ENCODE assay signal across 23 cellular contexts in the genomic region with DNA sequence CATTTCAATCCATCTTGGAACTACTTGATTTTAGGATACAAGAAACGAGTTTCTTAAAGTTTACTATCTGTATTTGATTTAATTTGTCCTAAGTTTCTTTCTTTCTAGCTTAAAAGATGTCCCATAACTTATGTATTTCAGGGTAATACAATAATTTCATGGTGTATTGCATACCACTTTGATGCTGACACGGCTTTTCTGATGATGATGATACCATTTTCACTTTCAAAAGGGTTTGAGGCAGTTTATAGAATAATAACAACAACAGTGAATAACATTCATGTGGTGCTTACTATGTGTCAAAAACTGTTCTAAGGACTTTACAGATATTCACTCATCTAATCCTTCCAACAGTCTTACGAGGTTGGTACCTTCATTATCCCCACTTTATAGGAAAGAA. TPM values are rescaled to one million over a fixed set of nuclear protein-coding genes. Genes with fewer than 3 reads are reported as not detected.
DNase-seq lines count a peak whose midpoint lies in the region; ATAC-seq, FAIRE-seq and TF ChIP-seq lines count a peak whose summit lies in the region.
"Had no signal": no experiment of that assay in that cellular context is flagged by ENCODE, and none has a peak within 500 bp of the region (broad histone marks: within the 10 kb centered on the region; RNA-seq: fewer than 3 reads in every experiment).

No MANE protein-coding gene starts in this region.

- peak; percentile 49 for FAIRE-seq in GM18507 (lab: Jason Lieb, UNC)
- FAIRE-seq: G401.6, HTR-8/SVneo, K562 had no signal

- no peak overlapping the region for H3K4me3 ChIP-seq in OCI-LY7 (ENCODE audit: low read depth, low read length, poor library complexity, severe bottlenecking)
- H3K4me3 ChIP-seq: BLaER1 treated with 17β-estradiol and CSF1 and Interleukin-3, amounts not matched to agents 10 nM and 100 nM; GM23338; K562; SJCRH30 had no signal

- CTCF ChIA-PET in activated CD4-positive, alpha-beta memory T cell treated with anti-CD3 and anti-CD28 coated beads for 36 hours (lab: Charles Lee): interaction anchor here (1.5 to 10.0 kb wide), 2 partner anchors 9 to 17 kb away, joined by 7 to 79 read pairs; no protein-coding TSS in a partner anchor
- CTCF ChIA-PET in activated CD4-positive, alpha-beta memory T cell treated with anti-CD3 and anti-CD28 coated beads, Interleukin-2, amount 10 ng/mL, durations not matched to agents 7 days and 5 days (lab: Charles Lee): interaction anchor here (4.6 kb wide), 1 partner anchor 16 kb away, joined by 19 read pairs; no protein-coding TSS in a partner anchor
- CTCF ChIA-PET in OCI-LY7 (lab: Charles Lee; ENCODE audit: unreplicated experiment): no interaction called here

- H3K9me2 ChIP-seq in OCI-LY7 (ENCODE audit: insufficient read depth, low read length): no peaks in the 10 kb centered on the region

- H3K79me2 ChIP-seq in OCI-LY7 (ENCODE audit: insufficient read depth, low read depth, low read length): no peaks in the 10 kb centered on the region

- BruUV-seq in OCI-LY7 (replicated peaks; lab: Mats Ljungman, UMichigan): no TSS peak

- H3K36me3 ChIP-seq in OCI-LY7 (ENCODE audit: insufficient read depth, low read length): no peaks in the 10 kb centered on the region
- H3K36me3 ChIP-seq: BLaER1 treated with 17β-estradiol and CSF1 and Interleukin-3, amounts not matched to agents 10 nM and 100 nM; SJCRH30 had no signal

- POLR2A ChIA-PET in activated CD4-positive, alpha-beta memory T cell treated with anti-CD3 and anti-CD28 coated beads for 36 hours (lab: Charles Lee): interaction anchor here (3.7 kb wide), 1 partner anchor 34 kb away, joined by 49 read pairs; the partner anchor contains the start of gene POU2AF1
- POLR2A ChIA-PET in activated CD4-positive, alpha-beta memory T cell treated with anti-CD3 and anti-CD28 coated beads, Interleukin-2, amount 10 ng/mL, durations not matched to agents 7 days and 5 days (lab: Charles Lee): interaction anchor here (1.5 kb wide), 1 partner anchor 14 kb away, joined by 3 read pairs; no protein-coding TSS in a partner anchor
- POLR2A ChIA-PET in OCI-LY7 (lab: Charles Lee): interaction anchor here (0.7 to 17.9 kb wide), 7 partner anchors 10 to 235 kb away, joined by 3 to 577 read pairs (median 4); partner anchors contain the start of gene POU2AF1

- H3K4me1 Mint-ChIP-seq in activated CD4-positive, alpha-beta memory T cell treated with anti-CD3 and anti-CD28 coated beads for 36 hours (ENCODE audit: low read depth): peaks cover 54% of the 10 kb centered on the region
- H3K4me1 Mint-ChIP-seq in activated CD4-positive, alpha-beta memory T cell treated with anti-CD3 and anti-CD28 coated beads, Interleukin-2, amount 10 ng/mL, durations not matched to agents 7 days and 5 days: peaks cover 64% of the 10 kb centered on the region
- peaks cover 81 to 97% (median 93%) of the 10 kb centered on the region in 3 donors for H3K4me1 Mint-ChIP-seq in naive B cell
- peaks cover 24% of the 10 kb centered on the region for H3K4me1 Mint-ChIP-seq in stimulated activated effector memory CD8-positive, alpha-beta T cell treated with anti-CD3 and anti-CD28 coated beads, Interleukin-12 subunit alpha, Interleukin-12 subunit beta, amount 100 ng/mL, for 72 hours

- DNase-seq in activated CD4-positive, alpha-beta memory T cell treated with anti-CD3 and anti-CD28 coated beads for 36 hours: no peak
- DNase-seq in activated CD4-positive, alpha-beta memory T cell treated with anti-CD3 and anti-CD28 coated beads, Interleukin-2, amount 10 ng/mL, durations not matched to agents 7 days and 5 days: no peak
- DNase-seq in GM18507 (ENCODE audit: extremely low spot score, insufficient read length, low read depth): no peak
- no peak for DNase-seq in OCI-LY7 (ENCODE audit: low spot score)
- no peak for DNase-seq in naive B cell
- DNase-seq in stimulated activated effector memory CD8-positive, alpha-beta T cell treated with anti-CD3 and anti-CD28 coated beads, Interleukin-12 subunit alpha, Interleukin-12 subunit beta, amount 100 ng/mL, for 72 hours (ENCODE audit: low spot score in 2 of 2): no peak
- DNase-seq in ACHN: no peak
- DNase-seq: DMS79 treated with DMSO at 0.1 percent for 48 hours; NCI-H187; NCI-H226; NCI-H524 treated with DMSO at 0.1 percent for 48 hours; NK-92 treated with Interleukin-12 subunit alpha and Interleukin-12 subunit beta, amount 100 ng/mL, for 24 hours; PC-3; SJCRH30 had no signal

- no peak for TF ChIP-seq CTCF in OCI-LY7 (conservative IDR thresholded peaks at IDR 0.05; ENCODE audit: low read length)

- H3K27me3 Mint-ChIP-seq in activated CD4-positive, alpha-beta memory T cell treated with anti-CD3 and anti-CD28 coated beads for 36 hours: no peaks in the 10 kb centered on the region
- no peaks in the 10 kb centered on the region for H3K27me3 Mint-ChIP-seq in activated CD4-positive, alpha-beta memory T cell treated with anti-CD3 and anti-CD28 coated beads, Interleukin-2, amount 10 ng/mL, durations not matched to agents 7 days and 5 days
- no peaks in the 10 kb centered on the region for H3K27me3 Mint-ChIP-seq in naive B cell

- intact Hi-C loops in activated CD4-positive, alpha-beta memory T cell treated with anti-CD3 and anti-CD28 coated beads for 36 hours (cut with micrococcal nuclease): loop anchor here (5.0 to 10.0 kb wide), 2 partner anchors 580 to 957 kb away; no protein-coding TSS in a partner anchor
- intact Hi-C loops in OCI-LY7 (cut with micrococcal nuclease; ENCODE audit: unreplicated experiment): no loop called here

- H3K4me3 Mint-ChIP-seq in activated CD4-positive, alpha-beta memory T cell treated with anti-CD3 and anti-CD28 coated beads for 36 hours: peak overlapping the region; percentile 31
- no peak overlapping the region for H3K4me3 Mint-ChIP-seq in activated CD4-positive, alpha-beta memory T cell treated with anti-CD3 and anti-CD28 coated beads, Interleukin-2, amount 10 ng/mL, durations not matched to agents 7 days and 5 days
- H3K4me3 Mint-ChIP-seq in naive B cell: peak overlapping the region in 2 of 8 donors; percentile 20 to 53
- H3K4me3 Mint-ChIP-seq in stimulated activated effector memory CD8-positive, alpha-beta T cell treated with anti-CD3 and anti-CD28 coated beads, Interleukin-12 subunit alpha, Interleukin-12 subunit beta, amount 100 ng/mL, for 72 hours: no peak overlapping the region
- H3K4me3 Mint-ChIP-seq: GM23338 had no signal

- peaks cover 97% of the 10 kb centered on the region for H3K4me1 ChIP-seq in OCI-LY7 (ENCODE audit: insufficient read depth, low read length, poor library complexity, severe bottlenecking)
- H3K4me1 ChIP-seq: SJCRH30 had no signal

- no peak overlapping the region for H3K27ac ChIP-seq in OCI-LY7 (ENCODE audit: low read depth, low read length, poor library complexity, severe bottlenecking)
- H3K27ac ChIP-seq: BLaER1 treated with 17β-estradiol and CSF1 and Interleukin-3, amounts not matched to agents 10 nM and 100 nM; HL-60; SJCRH30 had no signal

- peak overlapping the region; percentile 78 for H3K27ac Mint-ChIP-seq in activated CD4-positive, alpha-beta memory T cell treated with anti-CD3 and anti-CD28 coated beads for 36 hours
- no peak overlapping the region for H3K27ac Mint-ChIP-seq in activated CD4-positive, alpha-beta memory T cell treated with anti-CD3 and anti-CD28 coated beads, Interleukin-2, amount 10 ng/mL, durations not matched to agents 7 days and 5 days
- H3K27ac Mint-ChIP-seq in naive B cell: peak overlapping the region in 4 of 6 donors; percentile 24 to 97 (median 76)
- H3K27ac Mint-ChIP-seq in stimulated activated effector memory CD8-positive, alpha-beta T cell treated with anti-CD3 and anti-CD28 coated beads, Interleukin-12 subunit alpha, Interleukin-12 subunit beta, amount 100 ng/mL, for 72 hours: no peak overlapping the region
- H3K27ac Mint-ChIP-seq: GM23338 had no signal

- no peak overlapping the region; the same call in 1 of the 2 replicates for H3K4me2 ChIP-seq in OCI-LY7 (ENCODE audit: low read length)
- H3K4me2 ChIP-seq: BLaER1 treated with 17β-estradiol and CSF1 and Interleukin-3, amounts not matched to agents 10 nM and 100 nM; GM23338 had no signal

- H4K20me1 ChIP-seq in OCI-LY7 (ENCODE audit: insufficient read depth, low read length): no peaks in the 10 kb centered on the region; the same call in 1 of the 2 replicates
- H4K20me1 ChIP-seq: BLaER1 treated with 17β-estradiol and CSF1 and Interleukin-3, amounts not matched to agents 10 nM and 100 nM had no signal

- H3K9me3 ChIP-seq in OCI-LY7 (ENCODE audit: low read length): no peaks in the 10 kb centered on the region
- H3K9me3 ChIP-seq: SJCRH30 had no signal

- no peak for ATAC-seq in naive B cell (ENCODE audit: low read depth in 2 of 2)
- no peak for ATAC-seq in HG03521 (IDR thresholded peaks at IDR 0.05; ENCODE audit: unreplicated experiment)
- ATAC-seq in stimulated activated effector memory CD8-positive, alpha-beta T cell treated with anti-CD3 and anti-CD28 coated beads, Interleukin-12 subunit alpha, Interleukin-12 subunit beta, amount 100 ng/mL, for 72 hours: no peak
- ATAC-seq: GM23338, HCT116, K562, PC-3 had no signal

- H2AFZ ChIP-seq in OCI-LY7 (ENCODE audit: low read length): peak overlapping the region; percentile 1; the same call in 1 of the 2 replicates
- H2AFZ ChIP-seq: GM23338 had no signal

- in situ Hi-C loops in ACHN (cut with HindIII; ENCODE audit: low pct_ligation_motif_present, low pct_unique_long_range_greater_than_20kb, low sequenced_read_pairs): no loop called here

- no peaks in the 10 kb centered on the region for H3K9me3 Mint-ChIP-seq in activated CD4-positive, alpha-beta memory T cell treated with anti-CD3 and anti-CD28 coated beads for 36 hours
- peaks cover 4% of the 10 kb centered on the region for H3K9me3 Mint-ChIP-seq in activated CD4-positive, alpha-beta memory T cell treated with anti-CD3 and anti-CD28 coated beads, Interleukin-2, amount 10 ng/mL, durations not matched to agents 7 days and 5 days
- H3K9me3 Mint-ChIP-seq in naive B cell: peaks cover 0 to 4% (median 0%) of the 10 kb centered on the region in 7 donors
- no peaks in the 10 kb centered on the region for H3K9me3 Mint-ChIP-seq in stimulated activated effector memory CD8-positive, alpha-beta T cell treated with anti-CD3 and anti-CD28 coated beads, Interleukin-12 subunit alpha, Interleukin-12 subunit beta, amount 100 ng/mL, for 72 hours
- H3K9me3 Mint-ChIP-seq: GM23338 had no signal

- no peaks in the 10 kb centered on the region for H3K36me3 Mint-ChIP-seq in activated CD4-positive, alpha-beta memory T cell treated with anti-CD3 and anti-CD28 coated beads for 36 hours
- H3K36me3 Mint-ChIP-seq in activated CD4-positive, alpha-beta memory T cell treated with anti-CD3 and anti-CD28 coated beads, Interleukin-2, amount 10 ng/mL, durations not matched to agents 7 days and 5 days (ENCODE audit: low read depth): no peaks in the 10 kb centered on the region
- no peaks in the 10 kb centered on the region for H3K36me3 Mint-ChIP-seq in naive B cell
- H3K36me3 Mint-ChIP-seq in stimulated activated effector memory CD8-positive, alpha-beta T cell treated with anti-CD3 and anti-CD28 coated beads, Interleukin-12 subunit alpha, Interleukin-12 subunit beta, amount 100 ng/mL, for 72 hours: no peaks in the 10 kb centered on the region

RNA-seq across cellular contexts. Expression of gene POU2AF1, which starts 33.2 kb away (rescaled TPM):
- 10 to 100 TPM; 26.9 to 28.3 TPM for total RNA-seq in activated CD4-positive, alpha-beta memory T cell treated with anti-CD3 and anti-CD28 coated beads for 36 hours
- 1 to 10 TPM; 7.7 to 7.8 TPM for total RNA-seq in activated CD4-positive, alpha-beta memory T cell treated with anti-CD3 and anti-CD28 coated beads, Interleukin-2, amount 10 ng/mL, durations not matched to agents 7 days and 5 days
- total RNA-seq in OCI-LY7 (2014; rRNA removed; shearing (Covaris generic)): 56.4 and 86.1 TPM in 2 replicates
- total RNA-seq in OCI-LY7 (2022): 285 and 315 TPM in 2 replicates
- 100 to 1,000 TPM in 2 of 6 donors, 10 to 100 TPM in 4; 63.6 to 114 (median 89.3) TPM for polyA plus RNA-seq in naive B cell (ENCODE audit: low read depth in 6 of 6)
- total RNA-seq: A172, GM23338, PC-3, SJCRH30 had no signal
- polyA plus RNA-seq: GM23338, K562 had no signal

Comparison
In these comparisons a context has a peak if more than half of its experiments do, and no peak if none do; other contexts are left out.
1. H3K27ac Mint-ChIP-seq: peak in activated CD4-positive, alpha-beta memory T cell treated with anti-CD3 and anti-CD28 coated beads for 36 hours (single experiment) and naive B cell (4 of 6); none in activated CD4-positive, alpha-beta memory T cell treated with anti-CD3 and anti-CD28 coated beads, Interleukin-2, amount 10 ng/mL, durations not matched to agents 7 days and 5 days (single experiment) and stimulated activated effector memory CD8-positive, alpha-beta T cell treated with anti-CD3 and anti-CD28 coated beads, Interleukin-12 subunit alpha, Interleukin-12 subunit beta, amount 100 ng/mL, for 72 hours (single experiment).